12 cellular contexts compared by ENCODE assay signal in genomic region chr5:139796061-139796806, GRCh38. TPM values are rescaled to one million over a fixed set of nuclear protein-coding genes. Genes with fewer than 3 reads are reported as not detected.
A peak's percentile ranks its signal among the peaks of the same experiment; 100 is the strongest.
DNase-seq lines count a peak whose midpoint lies in the region; ATAC-seq and TF ChIP-seq lines count a peak whose summit lies in the region.
"Had no signal": no experiment of that assay in that cellular context is flagged by ENCODE, and none has a peak within 500 bp of the region (broad histone marks: within the 10 kb centered on the region; RNA-seq: fewer than 3 reads in every experiment).

No MANE protein-coding gene starts in this region.

- TF ChIP-seq EP300 in gastroesophageal sphincter (IDR thresholded peaks at IDR 0.05), result no peak

- DNase-seq in NCI-H748 (lab: John Stamatoyannopoulos, UW; ENCODE audit: unreplicated experiment) (peak; percentile 75), NCI-H748 treated with DMSO at 0.1 percent for 48 hours (lab: John Stamatoyannopoulos, UW) (no peak), NCI-H69 (lab: John Stamatoyannopoulos, UW) (peak; percentile 39), prostate gland (ENCODE audit: low spot score) (no peak), NCI-H510A (lab: John Stamatoyannopoulos, UW) (no peak)
- DNase-seq in stimulated activated CD4-positive, alpha-beta T cell treated with anti-CD3 and anti-CD28 coated beads, Interleukin-15, amount 100 ng/mL, for 24 hours, result no peak
- DNase-seq: activated gamma-delta T cell treated with Interleukin-2 at 50 U/mL for 16 hours, left colon had no signal

- WGBS in gastroesophageal sphincter (ENCODE audit: low coverage in 1 of 2), 2 donors, result 29% methylated on average over 3 of the region's 47 CpGs; no CpG with 5 or more reads in 1 of the 2 donors
- whole genome bisulfite sequencing in prostate gland, result 7% methylated on average over 27 of the region's 47 CpGs

- H3K9me3 ChIP-seq in gastroesophageal sphincter (no peaks in the 10 kb centered on the region), prostate gland (no peaks in the 10 kb centered on the region)

- H3K27ac ChIP-seq in gastroesophageal sphincter, result no peak overlapping the region
- H3K27ac ChIP-seq in prostate gland, result no peak overlapping the region
- H3K27ac ChIP-seq: KMS-11, VCaP had no signal

- peaks cover 0 to 18% (median 8%) of the 10 kb centered on the region in 3 donors for H3K4me1 ChIP-seq in gastroesophageal sphincter
- no peaks in the 10 kb centered on the region for H3K4me1 ChIP-seq in prostate gland (replicated peaks)

- ATAC-seq in gastroesophageal sphincter (peak; percentile 5), HG03095 (IDR thresholded peaks at IDR 0.05; ENCODE audit: unreplicated experiment) (no peak)

- H3K27me3 ChIP-seq in gastroesophageal sphincter (peaks cover 70% of the 10 kb centered on the region), prostate gland (replicated peaks; ENCODE audit: insufficient read depth) (peaks cover 3% of the 10 kb centered on the region)

- intact Hi-C loops in prostate gland (cut with DNase I), result loop anchor here (5.0 kb wide), 1 partner anchor 156 kb away; no protein-coding TSS in a partner anchor

- H3K4me3 ChIP-seq in gastroesophageal sphincter (peak overlapping the region in 1 of 2 donors; percentile 53), prostate gland (peak overlapping the region; percentile 27 to 41)

- H3K36me3 ChIP-seq in gastroesophageal sphincter (no peaks in the 10 kb centered on the region), prostate gland (no peaks in the 10 kb centered on the region)

- TF ChIP-seq POLR2A in gastroesophageal sphincter (IDR thresholded peaks at IDR 0.05) (no peak), prostate gland (IDR thresholded peaks at IDR 0.05) (no peak)

- no peak for TF ChIP-seq CTCF in gastroesophageal sphincter (IDR thresholded peaks at IDR 0.05)
- no peak for TF ChIP-seq CTCF in prostate gland (IDR thresholded peaks at IDR 0.05)

RNA-seq across cellular contexts. Expression of gene PSD2, which starts 0.6 kb away (rescaled TPM):
- total RNA-seq in gastroesophageal sphincter (under 1 TPM in 2 of 4 donors, not detected in 2; 0.13 to 0.16 TPM), prostate gland (under 1 TPM; 0.46 to 0.74 TPM)

Comparison
In these comparisons a context has a peak if more than half of its experiments do, and no peak if none do; other contexts are left out.
1. DNase-seq: peak in NCI-H748 (single experiment) and NCI-H69 (single experiment); none in NCI-H748 treated with DMSO at 0.1 percent for 48 hours (single experiment), prostate gland (single experiment), NCI-H510A (single experiment) and stimulated activated CD4-positive, alpha-beta T cell treated with anti-CD3 and anti-CD28 coated beads, Interleukin-15, amount 100 ng/mL, for 24 hours (single experiment).